10 cellular contexts compared by ENCODE assay signal in the genomic region with DNA sequence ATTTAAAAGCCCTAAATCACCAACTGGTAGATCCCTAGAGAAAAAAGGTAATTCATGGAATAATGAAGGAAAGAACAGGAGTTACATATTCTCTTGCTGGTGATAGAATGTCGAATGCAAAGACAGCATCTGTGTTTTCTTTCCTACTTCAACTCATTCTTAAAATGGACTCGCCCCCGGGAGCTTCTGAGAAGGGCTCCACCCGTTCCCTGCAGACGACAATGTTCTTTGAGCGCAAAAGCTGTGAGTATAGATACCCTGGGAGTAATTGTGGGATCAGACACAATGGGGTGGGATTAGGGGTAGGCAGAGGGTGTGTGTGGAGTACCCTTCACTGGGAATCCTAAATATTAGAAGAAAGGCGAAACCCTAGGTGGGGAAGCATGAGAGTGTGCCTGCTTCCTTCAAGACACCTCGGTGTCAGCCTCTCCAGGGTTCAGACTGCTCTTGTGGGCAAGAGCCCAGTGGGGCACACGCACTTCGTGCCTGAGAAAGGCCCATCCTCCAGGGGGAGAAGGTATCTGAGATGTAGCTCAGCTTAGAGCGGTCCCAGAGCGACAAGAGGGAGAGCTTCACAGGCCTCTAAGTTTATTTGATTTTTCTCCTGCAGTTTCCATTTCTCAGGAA.
A peak's percentile ranks its signal among the peaks of the same experiment; 100 is the strongest.
DNase-seq lines count a peak whose midpoint lies in the region; ATAC-seq and TF ChIP-seq lines count a peak whose summit lies in the region.
"Had no signal": no experiment of that assay in that cellular context is flagged by ENCODE, and none has a peak within 500 bp of the region (broad histone marks: within the 10 kb centered on the region; RNA-seq: fewer than 3 reads in every experiment).

No MANE protein-coding gene starts in this region.

- no peak overlapping the region for H3K9ac ChIP-seq in HUES48 (ENCODE audit: low read depth, low read length)

- TF ChIP-seq CTCF in brain microvascular endothelial cell (IDR thresholded peaks at IDR 0.05; ENCODE audit: low read depth, low read length, missing control alignments) (peak; percentile 10), lower lobe of right lung (IDR thresholded peaks at IDR 0.05) (no peak)

- no peak for ATAC-seq in natural killer cell treated with Interleukin-12 subunit alpha and Interleukin-12 subunit beta and Interleukin-15 and Interleukin-18, amount 100 ng/mL, for 72 hours
- ATAC-seq in HG02623 (IDR thresholded peaks at IDR 0.05; ENCODE audit: unreplicated experiment) = no peak
- ATAC-seq in lower lobe of right lung = no peak

- CTCF ChIA-PET in CD4-positive, alpha-beta memory T cell (lab: Charles Lee; ENCODE audit: partially characterized antibody) = interaction anchor here (0.8 to 1.6 kb wide), 5 partner anchors 8 to 1080 kb away, joined by 3 to 4 read pairs (median 3); no protein-coding TSS in a partner anchor

- in situ Hi-C loops in brain microvascular endothelial cell (cut with HindIII; ENCODE audit: low pct_ligation_motif_present, low sequenced_read_pairs) = no loop called here

- H3K4me1 ChIP-seq in CD4-positive, alpha-beta memory T cell (ENCODE audit: insufficient read depth, low read length) = peaks cover 30% of the 10 kb centered on the region
- H3K4me1 ChIP-seq in HUES48 (ENCODE audit: control insufficient read depth, insufficient read depth, low read length) (peaks cover 29% of the 10 kb centered on the region), lower lobe of right lung (peaks cover 20% of the 10 kb centered on the region)

- H3K27ac ChIP-seq in CD4-positive, alpha-beta memory T cell (ENCODE audit: low read depth, low read length) = no peak overlapping the region
- H3K27ac ChIP-seq in HUES48 (ENCODE audit: low read depth, low read length) (no peak overlapping the region), brain microvascular endothelial cell (no peak overlapping the region), lower lobe of right lung (no peak overlapping the region)
- H3K27ac ChIP-seq: testis had no signal

- H3K36me3 ChIP-seq in CD4-positive, alpha-beta memory T cell (ENCODE audit: insufficient read depth, low read length) = no peaks in the 10 kb centered on the region
- H3K36me3 ChIP-seq in HUES48 (ENCODE audit: control insufficient read depth, insufficient read depth, low read length) (no peaks in the 10 kb centered on the region), brain microvascular endothelial cell (replicated peaks) (no peaks in the 10 kb centered on the region), lower lobe of right lung (no peaks in the 10 kb centered on the region)

- peaks cover 48% of the 10 kb centered on the region in 2 donors for H3K27me3 Mint-ChIP-seq in CD4-positive, alpha-beta memory T cell
- peaks cover 39 to 65% of the 10 kb centered on the region in 2 donors for H3K27me3 Mint-ChIP-seq in natural killer cell treated with Interleukin-12 subunit alpha and Interleukin-12 subunit beta and Interleukin-15 and Interleukin-18, amount 100 ng/mL, for 72 hours

- no peak overlapping the region for H3K27ac Mint-ChIP-seq in CD4-positive, alpha-beta memory T cell
- H3K27ac Mint-ChIP-seq in natural killer cell treated with Interleukin-12 subunit alpha and Interleukin-12 subunit beta and Interleukin-15 and Interleukin-18, amount 100 ng/mL, for 72 hours = no peak overlapping the region

- POLR2A ChIA-PET in CD4-positive, alpha-beta memory T cell (lab: Charles Lee; ENCODE audit: partially characterized antibody) = no interaction called here

- peaks cover 0 to 7% (median 3%) of the 10 kb centered on the region in 8 donors for H3K9me3 Mint-ChIP-seq in CD4-positive, alpha-beta memory T cell
- no peaks in the 10 kb centered on the region for H3K9me3 Mint-ChIP-seq in natural killer cell treated with Interleukin-12 subunit alpha and Interleukin-12 subunit beta and Interleukin-15 and Interleukin-18, amount 100 ng/mL, for 72 hours

- no peaks in the 10 kb centered on the region for H3K36me3 Mint-ChIP-seq in CD4-positive, alpha-beta memory T cell
- no peaks in the 10 kb centered on the region for H3K36me3 Mint-ChIP-seq in natural killer cell treated with Interleukin-12 subunit alpha and Interleukin-12 subunit beta and Interleukin-15 and Interleukin-18, amount 100 ng/mL, for 72 hours

- intact Hi-C loops in CD4-positive, alpha-beta memory T cell (cut with micrococcal nuclease) = loop anchor here (10.0 kb wide), 1 partner anchor 1319 kb away; a partner anchor contains a TSS
- intact Hi-C loops in lower lobe of right lung (cut with DNase I) = no loop called here

- peaks cover 36% of the 10 kb centered on the region for H3K27me3 ChIP-seq in CD4-positive, alpha-beta memory T cell (ENCODE audit: insufficient read depth, low read length)
- H3K27me3 ChIP-seq in HUES48 (ENCODE audit: control insufficient read depth, insufficient read depth, low read length) = peaks cover 71% of the 10 kb centered on the region
- no peaks in the 10 kb centered on the region for H3K27me3 ChIP-seq in brain microvascular endothelial cell (replicated peaks)
- H3K27me3 ChIP-seq in lower lobe of right lung (ENCODE audit: low read depth) = peaks cover 62% of the 10 kb centered on the region
- H3K27me3 ChIP-seq: testis had no signal

- H3K4me3 ChIP-seq in CD4-positive, alpha-beta memory T cell (ENCODE audit: low read length in 2 of 2) = no peak overlapping the region
- H3K4me3 ChIP-seq in HUES48 (ENCODE audit: low read depth, low read length) (peak overlapping the region; percentile 63), brain microvascular endothelial cell (ENCODE audit: low read depth, low read length) (peak overlapping the region; percentile 85), lower lobe of right lung (no peak overlapping the region)

- H3K4me1 Mint-ChIP-seq in CD4-positive, alpha-beta memory T cell = peaks cover 19 to 34% (median 27%) of the 10 kb centered on the region in 4 donors
- H3K4me1 Mint-ChIP-seq in natural killer cell treated with Interleukin-12 subunit alpha and Interleukin-12 subunit beta and Interleukin-15 and Interleukin-18, amount 100 ng/mL, for 72 hours (ENCODE audit: low read depth in 2 of 2) = peaks cover 18 to 20% of the 10 kb centered on the region in 2 donors

- H3K4me3 Mint-ChIP-seq in CD4-positive, alpha-beta memory T cell = peak overlapping the region in 7 of 8 donors; percentile 62 to 83 (median 78)
- H3K4me3 Mint-ChIP-seq in natural killer cell treated with Interleukin-12 subunit alpha and Interleukin-12 subunit beta and Interleukin-15 and Interleukin-18, amount 100 ng/mL, for 72 hours = peak overlapping the region; percentile 15

- DNase-seq in CD4-positive, alpha-beta memory T cell = no peak
- DNase-seq in brain microvascular endothelial cell = no peak
- no peak for DNase-seq in natural killer cell treated with Interleukin-12 subunit alpha and Interleukin-12 subunit beta and Interleukin-15 and Interleukin-18, amount 100 ng/mL, for 72 hours (ENCODE audit: low spot score)
- no peak for DNase-seq in NCI-H1436 treated with DMSO at 0.1 percent for 48 hours (lab: John Stamatoyannopoulos, UW)
- DNase-seq in lower lobe of right lung = no peak
- DNase-seq: left cardiac atrium, NCI-H1930, testis had no signal

- no peaks in the 10 kb centered on the region for H3K9me3 ChIP-seq in CD4-positive, alpha-beta memory T cell (ENCODE audit: control insufficient read depth in 1 of 2, low read length in 2 of 2)
- H3K9me3 ChIP-seq in HUES48 (ENCODE audit: control insufficient read depth, insufficient read depth, low read length) = no peaks in the 10 kb centered on the region
- no peaks in the 10 kb centered on the region for H3K9me3 ChIP-seq in lower lobe of right lung
- H3K9me3 ChIP-seq: testis had no signal

Comparison
In these comparisons a context has a peak if more than half of its experiments do, and no peak if none do; other contexts are left out.
1. H3K4me3 ChIP-seq: peak in HUES48 (single experiment) and brain microvascular endothelial cell (single experiment); none in CD4-positive, alpha-beta memory T cell (0 of 2) and lower lobe of right lung (single experiment).